33 cellular contexts compared by ENCODE assay signal in the genomic region with DNA sequence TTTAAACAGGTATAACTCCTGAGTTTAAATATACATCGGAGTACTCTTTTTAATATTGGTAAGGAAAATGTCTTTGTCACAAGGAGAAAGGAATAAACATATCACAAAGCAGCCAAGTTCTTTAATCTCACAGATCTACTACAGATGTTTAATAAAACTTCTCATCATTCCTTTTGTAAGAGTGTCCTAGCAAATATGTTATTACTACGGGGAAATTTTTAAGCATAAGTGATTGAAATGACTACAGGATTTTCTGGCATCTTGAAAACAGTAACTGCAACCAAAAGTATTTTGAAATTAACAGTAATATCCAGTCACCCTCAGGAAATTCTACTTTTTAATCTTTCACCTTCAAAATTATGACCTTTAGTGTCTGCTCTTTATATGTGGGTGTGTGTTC.
"Had no signal": no experiment of that assay in that cellular context is flagged by ENCODE, and none has a peak within 500 bp of the region (broad histone marks: within the 10 kb centered on the region; RNA-seq: fewer than 3 reads in every experiment).

No MANE protein-coding gene starts in this region.

- FAIRE-seq: frontal cortex had no signal

- H3K36me3 ChIP-seq: ascending aorta, breast epithelium, cardiac muscle cell, esophagus muscularis mucosa had no signal

- DNase-seq: activated CD4-positive, alpha-beta memory T cell treated with anti-CD3 and anti-CD28 coated beads, Interleukin-2, amount 10 ng/mL, durations not matched to agents 7 days and 5 days; activated CD4-positive, alpha-beta T cell treated with anti-CD3 and anti-CD28 coated beads for 1 hour; activated CD4-positive, alpha-beta T cell treated with anti-CD3 and anti-CD28 coated beads for 4 hours; activated CD4-positive, alpha-beta T cell treated with anti-CD3 and anti-CD28 coated beads, Interleukin-2, amount 10 ng/mL, durations not matched to agents 7 days and 5 days; activated CD4-positive, alpha-beta T cell treated with anti-CD3 and anti-CD28 coated beads, Interleukin-2, amount 50 U/mL, for 4 hours; activated CD8-positive, alpha-beta memory T cell treated with anti-CD3 and anti-CD28 coated beads, Interleukin-2, amount 50 U/mL, for 48 hours; activated gamma-delta T cell; activated naive CD4-positive, alpha-beta T cell; activated naive CD4-positive, alpha-beta T cell treated with anti-CD3 and anti-CD28 coated beads, Interleukin-2, amount 10 ng/mL, durations not matched to agents 7 days and 5 days; activated naive CD8-positive, alpha-beta T cell treated with anti-CD3 and anti-CD28 coated beads, Interleukin-2, amount 10 ng/mL, durations not matched to agents 7 days and 5 days; activated T-cell treated with anti-CD3 and anti-CD28 coated beads for 4 hours; activated T-cell treated with anti-CD3 and anti-CD28 coated beads, Interleukin-2, amount 50 U/mL, for 24 hours; activated T-cell treated with anti-CD3 and anti-CD28 coated beads, Interleukin-2, amount 50 U/mL, for 72 hours; central memory CD4-positive, alpha-beta T cell; cerebellar nuclear complex; dorsolateral prefrontal cortex; effector memory CD4-positive, alpha-beta T cell; endodermal cell; erythroblast; foreskin fibroblast; head of caudate nucleus; hippocampal formation; T-helper 2 cell had no signal

- H3K4me3 ChIP-seq: ascending aorta, breast epithelium, cardiac muscle cell, coronary artery, dorsolateral prefrontal cortex, esophagus muscularis mucosa had no signal

- H3K27me3 Mint-ChIP-seq: activated naive CD4-positive, alpha-beta T cell treated with anti-CD3 and anti-CD28 coated beads, Interleukin-2, amount 10 ng/mL, durations not matched to agents 7 days and 5 days; brain had no signal

- H3K4me1 Mint-ChIP-seq: activated CD4-positive, alpha-beta memory T cell treated with anti-CD3 and anti-CD28 coated beads, Interleukin-2, amount 10 ng/mL, durations not matched to agents 7 days and 5 days; activated CD4-positive, alpha-beta T cell treated with anti-CD3 and anti-CD28 coated beads, Interleukin-2, amount 10 ng/mL, durations not matched to agents 7 days and 5 days; activated naive CD4-positive, alpha-beta T cell treated with anti-CD3 and anti-CD28 coated beads, Interleukin-2, amount 10 ng/mL, durations not matched to agents 7 days and 5 days; activated naive CD8-positive, alpha-beta T cell treated with anti-CD3 and anti-CD28 coated beads, Interleukin-2, amount 10 ng/mL, durations not matched to agents 7 days and 5 days; brain; endodermal cell; WTC11 had no signal

- H3K4me1 ChIP-seq: ascending aorta, breast epithelium, esophagus muscularis mucosa had no signal

- H3K27me3 ChIP-seq: ascending aorta, breast epithelium, cardiac muscle cell, dorsolateral prefrontal cortex, esophagus muscularis mucosa had no signal

- H3K4me3 Mint-ChIP-seq: activated CD4-positive, alpha-beta memory T cell treated with anti-CD3 and anti-CD28 coated beads, Interleukin-2, amount 10 ng/mL, durations not matched to agents 7 days and 5 days; activated CD4-positive, alpha-beta T cell treated with anti-CD3 and anti-CD28 coated beads, Interleukin-2, amount 10 ng/mL, durations not matched to agents 7 days and 5 days; activated naive CD4-positive, alpha-beta T cell treated with anti-CD3 and anti-CD28 coated beads, Interleukin-2, amount 10 ng/mL, durations not matched to agents 7 days and 5 days; activated naive CD8-positive, alpha-beta T cell treated with anti-CD3 and anti-CD28 coated beads, Interleukin-2, amount 10 ng/mL, durations not matched to agents 7 days and 5 days; activated T-cell treated with anti-CD3 and anti-CD28 coated beads, Interleukin-2, amount 50 U/mL, for 24 hours; activated T-cell treated with anti-CD3 and anti-CD28 coated beads, Interleukin-2, amount 50 U/mL, for 72 hours; brain; dendritic cell treated with granulocyte-macrophage colony-stimulating factor and Interleukin-4, amounts not matched to agents 40 ng/mL and 50 ng/mL, for 4 days; endodermal cell; WTC11 had no signal

- H3K27ac ChIP-seq: ascending aorta, breast epithelium, cardiac muscle cell, coronary artery, dorsolateral prefrontal cortex, esophagus muscularis mucosa had no signal

- H3K9me3 Mint-ChIP-seq: activated CD4-positive, alpha-beta memory T cell treated with anti-CD3 and anti-CD28 coated beads, Interleukin-2, amount 10 ng/mL, durations not matched to agents 7 days and 5 days; activated CD4-positive, alpha-beta T cell treated with anti-CD3 and anti-CD28 coated beads, Interleukin-2, amount 10 ng/mL, durations not matched to agents 7 days and 5 days; activated naive CD4-positive, alpha-beta T cell treated with anti-CD3 and anti-CD28 coated beads, Interleukin-2, amount 10 ng/mL, durations not matched to agents 7 days and 5 days; activated naive CD4-positive, alpha-beta T cell treated with anti-CD3 and anti-CD28 coated beads, Interleukin-2, amount 50 U/mL, for 72 hours; activated T-cell treated with anti-CD3 and anti-CD28 coated beads, Interleukin-2, amount 50 U/mL, for 24 hours; activated T-cell treated with anti-CD3 and anti-CD28 coated beads, Interleukin-2, amount 50 U/mL, for 72 hours; endodermal cell had no signal

- H3K9me3 ChIP-seq: esophagus muscularis mucosa had no signal

- H3K36me3 Mint-ChIP-seq: activated naive CD4-positive, alpha-beta T cell treated with anti-CD3 and anti-CD28 coated beads, Interleukin-2, amount 10 ng/mL, durations not matched to agents 7 days and 5 days; activated naive CD4-positive, alpha-beta T cell treated with anti-CD3 and anti-CD28 coated beads, Interleukin-2, amount 50 U/mL, for 72 hours; activated naive CD8-positive, alpha-beta T cell treated with anti-CD3 and anti-CD28 coated beads, Interleukin-2, amount 10 ng/mL, durations not matched to agents 7 days and 5 days; brain; WTC11 had no signal

- H3K27ac Mint-ChIP-seq: activated CD4-positive, alpha-beta memory T cell treated with anti-CD3 and anti-CD28 coated beads, Interleukin-2, amount 10 ng/mL, durations not matched to agents 7 days and 5 days; activated CD4-positive, alpha-beta T cell treated with anti-CD3 and anti-CD28 coated beads, Interleukin-2, amount 10 ng/mL, durations not matched to agents 7 days and 5 days; activated naive CD4-positive, alpha-beta T cell treated with anti-CD3 and anti-CD28 coated beads, Interleukin-2, amount 10 ng/mL, durations not matched to agents 7 days and 5 days; activated naive CD4-positive, alpha-beta T cell treated with anti-CD3 and anti-CD28 coated beads, Interleukin-2, amount 50 U/mL, for 72 hours; activated naive CD8-positive, alpha-beta T cell treated with anti-CD3 and anti-CD28 coated beads, Interleukin-2, amount 10 ng/mL, durations not matched to agents 7 days and 5 days; activated T-cell treated with anti-CD3 and anti-CD28 coated beads, Interleukin-2, amount 50 U/mL, for 24 hours; activated T-cell treated with anti-CD3 and anti-CD28 coated beads, Interleukin-2, amount 50 U/mL, for 72 hours; brain; dendritic cell treated with granulocyte-macrophage colony-stimulating factor and Interleukin-4, amounts not matched to agents 40 ng/mL and 50 ng/mL, for 4 days; endodermal cell; WTC11 had no signal
